Comparison of ENCODE assay signal across 10 cellular contexts in the genomic region with DNA sequence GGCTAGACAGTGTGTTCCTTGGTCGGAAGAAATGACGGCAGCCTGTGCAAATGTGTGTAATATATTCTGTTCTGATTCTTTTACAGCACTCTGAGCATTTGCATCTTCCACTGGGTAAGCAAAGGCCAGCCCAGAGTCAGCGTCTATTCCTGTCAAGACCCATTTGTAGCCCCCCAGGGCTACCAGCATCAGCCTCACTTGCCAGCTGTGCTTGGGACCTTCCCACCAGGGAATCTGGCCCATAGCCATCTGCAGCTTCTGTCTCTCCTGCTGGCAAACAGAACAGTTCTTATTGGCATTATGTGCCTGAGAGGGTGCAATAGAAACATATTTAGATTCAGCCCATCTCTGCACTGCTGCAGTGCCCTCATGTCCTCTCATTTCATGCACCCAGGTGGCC. TPM values are rescaled to one million over a fixed set of nuclear protein-coding genes. Genes with fewer than 3 reads are reported as not detected.
"Had no signal": no experiment of that assay in that cellular context is flagged by ENCODE, and none has a peak within 500 bp of the region (broad histone marks: within the 10 kb centered on the region; RNA-seq: fewer than 3 reads in every experiment).

No MANE protein-coding gene starts in this region.

- H3K4me2 ChIP-seq: GM23338 had no signal

- H3K4me1 ChIP-seq: HAP-1 had no signal

- H2AFZ ChIP-seq: GM23248, GM23338 had no signal

- H3K9me3 ChIP-seq: HAP-1 had no signal

- H3K9ac ChIP-seq: GM23248 had no signal

- FAIRE-seq: H54 had no signal

- ATAC-seq: GM23338, HCT116 had no signal

- H3K27ac ChIP-seq: GM23248 had no signal

- H3K4me3 Mint-ChIP-seq: GM23338, H9, HFFc6 had no signal

- H3K27ac Mint-ChIP-seq: GM23338, H9, HFFc6 had no signal

- H3K4me3 ChIP-seq: GM23248, GM23338, HAP-1 had no signal

- H3K36me3 ChIP-seq: HAP-1 had no signal

- DNase-seq: GM23248, GOT3, H7, H9, HCEC 1CT, HFFc6 had no signal

RNA-seq across cellular contexts. Expression of a gene that starts 6.0 kb away (rescaled TPM):
- total RNA-seq: GM23248, HFFc6 had no signal
- polyA plus RNA-seq: GM23248 had no signal

RNA-seq across cellular contexts. Expression of a gene that starts 54.6 kb away (rescaled TPM):
- total RNA-seq: GM23248, GM23338, H7, H9, HFFc6 had no signal
- polyA plus RNA-seq: GM23248, GM23338 had no signal
